Comparison of ENCODE assay signal across 8 cellular contexts in the genomic region with DNA sequence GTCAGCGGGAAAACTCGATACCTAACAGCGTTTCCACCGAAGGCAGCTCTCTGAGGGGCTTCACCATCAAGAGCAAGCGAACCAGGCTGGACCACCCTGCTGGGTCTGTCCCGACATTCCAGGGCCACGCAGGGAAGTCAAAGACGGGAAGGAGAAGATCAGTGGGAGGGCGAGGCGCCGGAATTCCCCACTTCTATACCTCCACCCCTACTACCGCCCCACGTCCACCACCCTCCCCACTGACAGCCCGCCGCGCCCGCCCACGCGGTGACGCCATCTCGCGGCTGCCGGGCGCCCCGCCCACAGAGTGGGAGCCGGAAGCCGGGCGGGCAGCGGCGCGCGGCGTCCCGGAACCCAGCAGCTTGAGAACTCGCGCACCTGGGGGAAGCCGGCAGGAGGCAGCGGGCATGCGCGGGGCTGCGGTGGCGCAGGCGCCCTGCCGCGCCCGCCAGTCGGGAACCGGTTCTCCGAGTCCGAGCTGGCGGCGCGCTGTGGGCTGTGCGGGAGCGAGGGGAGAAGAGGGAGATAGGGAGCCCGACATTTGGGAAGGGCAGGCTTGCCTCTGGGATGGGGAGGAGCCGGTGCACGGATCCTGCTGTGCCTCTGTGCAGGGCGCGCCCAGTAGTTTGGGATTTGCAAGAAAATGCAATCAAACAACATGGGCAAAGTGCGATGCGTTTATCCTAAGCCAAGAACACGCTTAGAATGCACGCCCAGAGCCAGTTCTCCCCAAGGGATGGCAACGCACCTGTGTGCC. TPM values are rescaled to one million over a fixed set of nuclear protein-coding genes. Genes with fewer than 3 reads are reported as not detected.
DNase-seq lines count a peak whose midpoint lies in the region; ATAC-seq and TF ChIP-seq lines count a peak whose summit lies in the region.

No MANE protein-coding gene starts in this region.

- H3K4me2 ChIP-seq in OCI-LY1 (ENCODE audit: low read length): peak overlapping the region; percentile 94

- WGBS in HUES64: under 1% methylated on average over 65 of the region's 65 CpGs

- peaks cover 31% of the 10 kb centered on the region for H3K4me1 ChIP-seq in HUES64 (ENCODE audit: insufficient read depth, low read length)
- H3K4me1 ChIP-seq in OCI-LY1 (ENCODE audit: insufficient read depth, low read length, severe bottlenecking): peaks cover 13% of the 10 kb centered on the region

- TF ChIP-seq CTCF in OCI-LY1 (IDR thresholded peaks at IDR 0.05; ENCODE audit: low read length): no peak

- H4K20me1 ChIP-seq in OCI-LY1 (ENCODE audit: insufficient read depth, low read length): no peaks in the 10 kb centered on the region

- no peak overlapping the region for H2AFZ ChIP-seq in OCI-LY1 (ENCODE audit: low read length)

- H3K27me3 ChIP-seq in HUES64 (ENCODE audit: insufficient read depth, low read length) (peaks cover 3% of the 10 kb centered on the region), OCI-LY1 (ENCODE audit: insufficient read depth, low read length) (no peaks in the 10 kb centered on the region)

- H3F3A ChIP-seq in OCI-LY1 (ENCODE audit: insufficient read depth, low read length): no peaks in the 10 kb centered on the region

- H3K4me3 ChIP-seq in HUES64 (ENCODE audit: low read length) (peak overlapping the region; percentile 79), OCI-LY1 (ENCODE audit: low read depth, low read length, poor library complexity, severe bottlenecking) (peak overlapping the region; percentile 93)

- H3K9ac ChIP-seq in HUES64 (ENCODE audit: low read depth, low read length): peak overlapping the region; percentile 67
- peak overlapping the region; percentile 98 for H3K9ac ChIP-seq in OCI-LY1 (ENCODE audit: low read length)

- H3K79me2 ChIP-seq in OCI-LY1 (ENCODE audit: insufficient read depth, low read length): peaks cover 11% of the 10 kb centered on the region

- peak overlapping the region; percentile 4; the same call in 1 of the 2 replicates for H3K27ac ChIP-seq in HUES64 (ENCODE audit: low read depth, low read length)
- peak overlapping the region; percentile 92 for H3K27ac ChIP-seq in OCI-LY1 (ENCODE audit: low read depth, low read length, poor library complexity, severe bottlenecking)
- peak overlapping the region; percentile 80 for H3K27ac ChIP-seq in epithelial cell of prostate

- no peaks in the 10 kb centered on the region for H3K9me2 ChIP-seq in OCI-LY1 (ENCODE audit: low read depth, low read length)

- DNase-seq in DMS 273 treated with DMSO at 0.1 percent for 48 hours (lab: John Stamatoyannopoulos, UW) (peak; percentile 55), activated T-cell treated with anti-CD3 and anti-CD28 coated beads for 4 hours (peak; percentile 88), epithelial cell of prostate (ENCODE audit: low read depth, low spot score) (peak; percentile 51), mucosa of gallbladder (ENCODE audit: low spot score) (peak; percentile 91)
- peak; percentile 84 to 91 for DNase-seq in stimulated activated CD8-positive, alpha-beta memory T cell treated with anti-CD3 and anti-CD28 coated beads, Interleukin-4, amount 100 ng/mL, for 1 hour (ENCODE audit: low read depth in 2 of 2, low spot score in 1 of 2)

- ATAC-seq in GM21515 (IDR thresholded peaks at IDR 0.05; ENCODE audit: unreplicated experiment): peak; percentile 53

- H3K36me3 ChIP-seq in HUES64 (ENCODE audit: insufficient read depth, low read length): no peaks in the 10 kb centered on the region
- no peaks in the 10 kb centered on the region for H3K36me3 ChIP-seq in OCI-LY1 (ENCODE audit: insufficient read depth, low read length)

- no peaks in the 10 kb centered on the region for H3K9me3 ChIP-seq in HUES64 (ENCODE audit: insufficient read depth, low read depth, low read length)
- no peaks in the 10 kb centered on the region for H3K9me3 ChIP-seq in OCI-LY1 (ENCODE audit: low read length)

RNA-seq across cellular contexts. Expression of a gene that starts 3.2 kb away (rescaled TPM):
- 15.9 TPM for polyA plus RNA-seq in HUES64 (2013, experiment 1 of 2)
- 14.6 TPM for polyA plus RNA-seq in HUES64 (2013, experiment 2 of 2)
- total RNA-seq in mucosa of gallbladder: 54.0 TPM

Comparison
In these comparisons a context has a peak if more than half of its experiments do, and no peak if none do; other contexts are left out.
1. Peak in every context shown above with its lines: DNase-seq, ATAC-seq, H3K4me3 ChIP-seq and H3K27ac ChIP-seq.
2. H3K27ac ChIP-seq: peak in every context shown above with its lines; median percentile 92 in OCI-LY1; 80 in epithelial cell of prostate; 4 in HUES64.